8 cellular contexts compared by ENCODE assay signal in the genomic region with DNA sequence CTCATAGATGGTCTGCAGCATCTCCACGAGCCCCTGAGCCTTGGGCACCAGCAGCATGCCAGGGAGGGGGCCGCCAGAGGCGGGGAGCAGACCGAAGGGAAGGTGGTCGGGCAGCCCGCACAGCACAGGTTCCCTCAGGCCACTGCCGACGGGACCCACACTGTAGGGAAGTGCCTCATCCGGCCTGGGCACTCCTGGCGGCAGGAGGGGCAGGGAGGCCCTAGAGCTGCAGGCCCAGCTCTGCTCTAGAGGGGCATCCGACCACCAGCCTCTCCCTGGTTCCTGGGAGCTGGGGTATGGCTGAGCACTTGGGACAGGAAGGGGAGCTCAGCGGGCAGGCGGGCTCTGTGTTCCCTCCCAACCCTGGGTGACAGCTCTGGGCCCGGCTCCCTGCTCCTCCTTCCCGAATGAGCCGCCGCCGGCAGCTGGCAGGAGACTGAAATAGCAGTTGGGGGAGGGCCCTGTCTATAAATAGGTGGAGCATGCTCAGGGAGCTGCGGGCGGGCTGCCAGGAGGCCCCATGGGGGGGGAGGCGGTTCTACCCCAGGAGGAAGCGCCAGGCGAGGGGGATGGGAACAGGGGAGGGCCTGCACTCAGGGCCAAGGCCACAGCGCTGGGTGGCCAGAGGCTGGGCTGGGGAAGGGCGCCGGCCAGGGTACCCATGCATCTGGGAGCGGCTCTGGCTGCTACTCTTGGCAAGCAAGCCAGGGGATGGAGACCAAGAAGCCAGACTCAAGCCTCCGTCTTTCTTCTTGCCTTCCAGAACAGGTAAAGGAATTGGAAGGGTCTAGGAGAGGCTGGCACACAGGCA. TPM values are rescaled to one million over a fixed set of nuclear protein-coding genes. Genes with fewer than 3 reads are reported as not detected.
A peak's percentile ranks its signal among the peaks of the same experiment; 100 is the strongest.
DNase-seq lines count a peak whose midpoint lies in the region; ATAC-seq and TF ChIP-seq lines count a peak whose summit lies in the region.

No MANE protein-coding gene starts in this region.

- H3K9me3 ChIP-seq in HUES48 (ENCODE audit: control insufficient read depth, insufficient read depth, low read length) (no peaks in the 10 kb centered on the region), fibroblast of lung (ENCODE audit: control insufficient read depth, insufficient read depth, low read depth, low read length) (no peaks in the 10 kb centered on the region)
- H3K9me3 ChIP-seq in naive thymus-derived CD4-positive, alpha-beta T cell (ENCODE audit: control insufficient read depth in 2 of 3, low read length in 3 of 3) = no peaks in the 10 kb centered on the region

- H3K27me3 ChIP-seq in HUES48 (ENCODE audit: control insufficient read depth, insufficient read depth, low read length) = no peaks in the 10 kb centered on the region
- no peaks in the 10 kb centered on the region for H3K27me3 ChIP-seq in fibroblast of lung (ENCODE audit: control insufficient read depth, insufficient read depth, low read length)
- H3K27me3 ChIP-seq in naive thymus-derived CD4-positive, alpha-beta T cell (ENCODE audit: control insufficient read depth in 2 of 2, insufficient read depth in 2 of 2, low read length in 2 of 2) = no peaks in the 10 kb centered on the region

- DNase-seq in NOMO-1 treated with dmso at 0.1 percent for 144 hours (lab: John Stamatoyannopoulos, UW; ENCODE audit: unreplicated experiment) (peak; percentile 93), fibroblast of lung (ENCODE audit: low read depth in 2 of 2) (peak; percentile 84 to 94)
- DNase-seq in activated T-cell treated with anti-CD3 and anti-CD28 coated beads, Interleukin-2, amount 50 U/mL, for 4 hours = peak; percentile 35
- DNase-seq in naive thymus-derived CD4-positive, alpha-beta T cell = peak; percentile 49 to 67 (median 63)

- H3K27me3 Mint-ChIP-seq in activated T-cell treated with anti-CD3 and anti-CD28 coated beads, Interleukin-2, amount 50 U/mL, for 4 hours (ENCODE audit: low read depth) = no peaks in the 10 kb centered on the region
- H3K27me3 Mint-ChIP-seq in naive thymus-derived CD4-positive, alpha-beta T cell = no peaks in the 10 kb centered on the region
- H3K27me3 Mint-ChIP-seq in stimulated activated naive CD8-positive, alpha-beta T cell treated with anti-CD3 and anti-CD28 coated beads, Interleukin-15, Interleukin-2, amounts not matched to agents 100 ng/mL and 50 ng/mL, for 24 hours = no peaks in the 10 kb centered on the region

- H3K4me1 ChIP-seq in HUES48 (ENCODE audit: control insufficient read depth, insufficient read depth, low read length) = peaks cover 28% of the 10 kb centered on the region
- peaks cover 35% of the 10 kb centered on the region for H3K4me1 ChIP-seq in fibroblast of lung (ENCODE audit: control insufficient read depth, extremely low read depth, insufficient read depth, low read length)
- H3K4me1 ChIP-seq in naive thymus-derived CD4-positive, alpha-beta T cell (ENCODE audit: control insufficient read depth in 2 of 2, insufficient read depth in 2 of 2, low read length in 2 of 2) = peaks cover 4 to 17% of the 10 kb centered on the region in 2 donors

- H3K9me3 Mint-ChIP-seq in activated T-cell treated with anti-CD3 and anti-CD28 coated beads, Interleukin-2, amount 50 U/mL, for 4 hours = no peaks in the 10 kb centered on the region
- no peaks in the 10 kb centered on the region for H3K9me3 Mint-ChIP-seq in naive thymus-derived CD4-positive, alpha-beta T cell
- no peaks in the 10 kb centered on the region for H3K9me3 Mint-ChIP-seq in stimulated activated naive CD8-positive, alpha-beta T cell treated with anti-CD3 and anti-CD28 coated beads, Interleukin-15, Interleukin-2, amounts not matched to agents 100 ng/mL and 50 ng/mL, for 24 hours

- H3K9ac ChIP-seq in HUES48 (ENCODE audit: low read depth, low read length) (no peak overlapping the region), fibroblast of lung (ENCODE audit: insufficient read depth, low read length) (peak overlapping the region; percentile 74)

- peaks cover 30% of the 10 kb centered on the region for H3K79me2 ChIP-seq in fibroblast of lung (ENCODE audit: control insufficient read depth, insufficient read depth, low read length)

- H3K4me3 Mint-ChIP-seq in activated T-cell treated with anti-CD3 and anti-CD28 coated beads, Interleukin-2, amount 50 U/mL, for 4 hours = no peak overlapping the region
- H3K4me3 Mint-ChIP-seq in naive thymus-derived CD4-positive, alpha-beta T cell = peak overlapping the region in 8 of 10 donors; percentile 17 to 71 (median 54)
- H3K4me3 Mint-ChIP-seq in stimulated activated naive CD8-positive, alpha-beta T cell treated with anti-CD3 and anti-CD28 coated beads, Interleukin-15, Interleukin-2, amounts not matched to agents 100 ng/mL and 50 ng/mL, for 24 hours = peak overlapping the region; percentile 51

- ATAC-seq in activated T-cell treated with anti-CD3 and anti-CD28 coated beads, Interleukin-2, amount 50 U/mL, for 4 hours = peak; percentile 74 to 75
- peak; percentile 85 for ATAC-seq in naive thymus-derived CD4-positive, alpha-beta T cell
- no peak for ATAC-seq in GM21526 (IDR thresholded peaks at IDR 0.05; ENCODE audit: low FRiP score, unreplicated experiment)

- peak; percentile 50 for TF ChIP-seq POLR2A in GM15510 (IDR thresholded peaks at IDR 0.05; ENCODE audit: borderline replicate concordance, extremely low read depth, insufficient read length)

- intact Hi-C loops in naive thymus-derived CD4-positive, alpha-beta T cell (cut with micrococcal nuclease) = loop anchor here in 1 of 2 donors (1.0 kb wide), 1 partner anchor 12 kb away; the partner anchor contains the start of gene HDAC5

- H3K4me3 ChIP-seq in HUES48 (ENCODE audit: low read depth, low read length) = peak overlapping the region; percentile 53; the same call in 1 of the 2 replicates
- H3K4me3 ChIP-seq in fibroblast of lung (replicated peaks in 1 of 4; ENCODE audit: control extremely low read depth in 1 of 4, insufficient read depth in 1 of 4, low read depth in 3 of 4, low read length in 4 of 4) = peak overlapping the region; percentile 24 to 63 (median 52)
- H3K4me3 ChIP-seq in naive thymus-derived CD4-positive, alpha-beta T cell (ENCODE audit: low read length) = no peak overlapping the region

- peak overlapping the region in 4 of 9 donors; percentile 7 to 88 (median 78) for H3K27ac Mint-ChIP-seq in naive thymus-derived CD4-positive, alpha-beta T cell
- H3K27ac Mint-ChIP-seq in stimulated activated naive CD8-positive, alpha-beta T cell treated with anti-CD3 and anti-CD28 coated beads, Interleukin-15, Interleukin-2, amounts not matched to agents 100 ng/mL and 50 ng/mL, for 24 hours = peak overlapping the region; percentile 55

- H3K4me2 ChIP-seq in fibroblast of lung (ENCODE audit: extremely low read depth, insufficient read depth, low read length) = peak overlapping the region; percentile 100

- H2AFZ ChIP-seq in fibroblast of lung (ENCODE audit: low read length) = no peak overlapping the region

- POLR2A ChIA-PET in naive thymus-derived CD4-positive, alpha-beta T cell (lab: Charles Lee) = interaction anchor here (1.2 kb wide), 1 partner anchor 11 kb away, joined by 5 read pairs; no protein-coding TSS in a partner anchor

- no peak for TF ChIP-seq CTCF in fibroblast of lung (conservative IDR thresholded peaks at IDR 0.05 in 1 of 2, IDR thresholded peaks at IDR 0.05 in 1 of 2; ENCODE audit: low read depth in 1 of 2, low read length in 2 of 2)

- no peaks in the 10 kb centered on the region for H4K20me1 ChIP-seq in fibroblast of lung (ENCODE audit: control insufficient read depth, extremely low read depth, insufficient read depth, low read length)

- CTCF ChIA-PET in naive thymus-derived CD4-positive, alpha-beta T cell (lab: Charles Lee) = no interaction called here

- peaks cover 3% of the 10 kb centered on the region for H3K36me3 Mint-ChIP-seq in activated T-cell treated with anti-CD3 and anti-CD28 coated beads, Interleukin-2, amount 50 U/mL, for 4 hours (ENCODE audit: insufficient read depth)
- peaks cover 0 to 4% (median 0%) of the 10 kb centered on the region in 5 donors for H3K36me3 Mint-ChIP-seq in naive thymus-derived CD4-positive, alpha-beta T cell
- H3K36me3 Mint-ChIP-seq in stimulated activated naive CD8-positive, alpha-beta T cell treated with anti-CD3 and anti-CD28 coated beads, Interleukin-15, Interleukin-2, amounts not matched to agents 100 ng/mL and 50 ng/mL, for 24 hours (ENCODE audit: low read depth) = no peaks in the 10 kb centered on the region

- H3K27ac ChIP-seq in HUES48 (ENCODE audit: low read depth, low read length) = peak overlapping the region; percentile 52
- peak overlapping the region; percentile 97 for H3K27ac ChIP-seq in fibroblast of lung (ENCODE audit: insufficient read depth, low read length)
- H3K27ac ChIP-seq in naive thymus-derived CD4-positive, alpha-beta T cell (ENCODE audit: low read depth, low read length) = no peak overlapping the region

- peaks cover 27% of the 10 kb centered on the region for H3K4me1 Mint-ChIP-seq in activated T-cell treated with anti-CD3 and anti-CD28 coated beads, Interleukin-2, amount 50 U/mL, for 4 hours (ENCODE audit: low read depth)
- peaks cover 15 to 45% (median 39%) of the 10 kb centered on the region in 7 donors for H3K4me1 Mint-ChIP-seq in naive thymus-derived CD4-positive, alpha-beta T cell
- H3K4me1 Mint-ChIP-seq in stimulated activated naive CD8-positive, alpha-beta T cell treated with anti-CD3 and anti-CD28 coated beads, Interleukin-15, Interleukin-2, amounts not matched to agents 100 ng/mL and 50 ng/mL, for 24 hours (ENCODE audit: low read depth) = peaks cover 20% of the 10 kb centered on the region

- H3K36me3 ChIP-seq in HUES48 (ENCODE audit: control insufficient read depth, insufficient read depth, low read length) (peaks cover 19% of the 10 kb centered on the region; the same call in 1 of the 2 replicates), fibroblast of lung (ENCODE audit: control insufficient read depth, insufficient read depth, low read length) (peaks cover 4% of the 10 kb centered on the region)
- H3K36me3 ChIP-seq in naive thymus-derived CD4-positive, alpha-beta T cell (ENCODE audit: control insufficient read depth in 2 of 3, insufficient read depth in 3 of 3, low read length in 3 of 3) = peaks cover 0 to 29% (median 0%) of the 10 kb centered on the region in 3 experiments

RNA-seq across cellular contexts. Expression of gene HDAC5, which starts 12.4 kb away (rescaled TPM):
- total RNA-seq in activated T-cell treated with anti-CD3 and anti-CD28 coated beads, Interleukin-2, amount 50 U/mL, for 4 hours = 10 to 100 TPM; 14.6 to 19.7 (median 16.2) TPM
- total RNA-seq in fibroblast of lung = 66.8 and 125 TPM in 2 replicates
- polyA plus RNA-seq in fibroblast of lung = 31.3 and 35.1 TPM in 2 replicates
- polyA plus RNA-seq in fibroblast of lung (2012) = 55.6 and 56.9 TPM in 2 replicates
- polyA minus RNA-seq in fibroblast of lung (ENCODE audit: low replicate concordance) = 205 and 240 TPM in 2 replicates
- 100 to 1,000 TPM in 1 of 5 experiments, 10 to 100 TPM in 4; 15.2 to 106 (median 70.9) TPM for total RNA-seq in naive thymus-derived CD4-positive, alpha-beta T cell
- 10 to 100 TPM; 18.3 to 41.9 TPM for polyA plus RNA-seq in naive thymus-derived CD4-positive, alpha-beta T cell

RNA-seq across cellular contexts. Expression of gene HROB, which starts 30.7 kb away (rescaled TPM):
- total RNA-seq in activated T-cell treated with anti-CD3 and anti-CD28 coated beads, Interleukin-2, amount 50 U/mL, for 4 hours = 1 to 10 TPM; 6.4 to 9.4 (median 7.9) TPM
- total RNA-seq in fibroblast of lung = 1.0 and 1.5 TPM in 2 replicates
- 1.8 and 4.7 TPM in 2 replicates for polyA plus RNA-seq in fibroblast of lung
- polyA plus RNA-seq in fibroblast of lung (2012) = 1.4 and 4.5 TPM in 2 replicates
- polyA minus RNA-seq in fibroblast of lung (ENCODE audit: low replicate concordance) = 2.3 and 16.6 TPM in 2 replicates
- 10 to 100 TPM in 1 of 5 experiments, 1 to 10 TPM in 2, under 1 TPM in 2; 0.76 to 12.3 (median 2.1) TPM for total RNA-seq in naive thymus-derived CD4-positive, alpha-beta T cell
- polyA plus RNA-seq in naive thymus-derived CD4-positive, alpha-beta T cell = under 1 TPM; 0.26 to 0.48 TPM

RNA-seq across cellular contexts. Expression of gene G6PC3, which starts 40.5 kb away (rescaled TPM):
- 10 to 100 TPM; 24.7 to 28.4 (median 24.9) TPM for total RNA-seq in activated T-cell treated with anti-CD3 and anti-CD28 coated beads, Interleukin-2, amount 50 U/mL, for 4 hours
- 12.3 and 40.0 TPM in 2 replicates for total RNA-seq in fibroblast of lung
- 76.1 and 113 TPM in 2 replicates for polyA plus RNA-seq in fibroblast of lung
- 99.8 and 147 TPM in 2 replicates for polyA plus RNA-seq in fibroblast of lung (2012)
- 190 and 204 TPM in 2 replicates for polyA minus RNA-seq in fibroblast of lung (ENCODE audit: low replicate concordance)
- total RNA-seq in naive thymus-derived CD4-positive, alpha-beta T cell = 10 to 100 TPM in 4 of 5 experiments, 1 to 10 TPM in 1; 9.4 to 25.8 (median 13.9) TPM
- polyA plus RNA-seq in naive thymus-derived CD4-positive, alpha-beta T cell = 10 to 100 TPM; 18.3 to 18.5 TPM

RNA-seq across cellular contexts. Expression of gene LSM12, which starts 44.6 kb away (rescaled TPM):
- total RNA-seq in activated T-cell treated with anti-CD3 and anti-CD28 coated beads, Interleukin-2, amount 50 U/mL, for 4 hours = 10 to 100 TPM; 77.6 to 88.2 (median 85.9) TPM
- total RNA-seq in fibroblast of lung = 21.8 and 25.6 TPM in 2 replicates
- polyA plus RNA-seq in fibroblast of lung = 79.3 and 86.4 TPM in 2 replicates
- polyA plus RNA-seq in fibroblast of lung (2012) = 49.0 and 51.2 TPM in 2 replicates
- 41.1 and 55.5 TPM in 2 replicates for polyA minus RNA-seq in fibroblast of lung (ENCODE audit: low replicate concordance)
- 10 to 100 TPM; 29.3 to 67.9 (median 33.2) TPM for total RNA-seq in naive thymus-derived CD4-positive, alpha-beta T cell
- polyA plus RNA-seq in naive thymus-derived CD4-positive, alpha-beta T cell = 10 to 100 TPM; 69.5 to 72.5 TPM

RNA-seq across cellular contexts. Expression of gene ASB16, which starts 59.5 kb away (rescaled TPM):
- total RNA-seq in activated T-cell treated with anti-CD3 and anti-CD28 coated beads, Interleukin-2, amount 50 U/mL, for 4 hours = under 1 TPM in 2 of 3 donors, not detected in 1; 0.08 to 0.11 TPM
- total RNA-seq in fibroblast of lung = under 0.01 and 0.17 TPM in 2 replicates
- polyA plus RNA-seq in fibroblast of lung = 0.07 TPM in 1 of 2 replicates, not detected in the other
- polyA plus RNA-seq in fibroblast of lung (2012) = 0.48 and 0.63 TPM in 2 replicates
- polyA minus RNA-seq in fibroblast of lung (ENCODE audit: low replicate concordance) = 1.1 and 1.5 TPM in 2 replicates
- under 1 TPM in 1 of 5 experiments, not detected in 4; 0.34 TPM for total RNA-seq in naive thymus-derived CD4-positive, alpha-beta T cell
- polyA plus RNA-seq in naive thymus-derived CD4-positive, alpha-beta T cell = under 1 TPM in 1 of 2 donors, not detected in 1; 0.08 TPM

Comparison
In these comparisons a context has a peak if more than half of its experiments do, and no peak if none do; other contexts are left out.
1. DNase-seq: peak in every context shown above with its lines; median percentile 93 in NOMO-1 treated with dmso at 0.1 percent for 144 hours; 89 in fibroblast of lung; 63 in naive thymus-derived CD4-positive, alpha-beta T cell; 35 in activated T-cell treated with anti-CD3 and anti-CD28 coated beads, Interleukin-2, amount 50 U/mL, for 4 hours.